In genomic region chr16:50735629-50736122, GRCh38 we compare ENCODE assay signal across 14 cellular contexts. TPM values are rescaled to one million over a fixed set of nuclear protein-coding genes. Genes with fewer than 3 reads are reported as not detected.
A peak's percentile ranks its signal among the peaks of the same experiment; 100 is the strongest.
DNase-seq lines count a peak whose midpoint lies in the region; ATAC-seq and TF ChIP-seq lines count a peak whose summit lies in the region.
"Had no signal": no experiment of that assay in that cellular context is flagged by ENCODE, and none has a peak within 500 bp of the region (broad histone marks: within the 10 kb centered on the region; RNA-seq: fewer than 3 reads in every experiment).

No MANE protein-coding gene starts in this region.

- H3K4me3 Mint-ChIP-seq in activated T-helper 2 cell treated with anti-CD3 and anti-CD28 coated beads, Interferon-gamma antibody, Interleukin-2, Interleukin-4, amounts not matched to agents 10 μg/mL and 5 μg/mL and 100 μg/mL, durations not matched to agents 14 hours and 24 hours and 36 hours (ENCODE audit: low read depth) = no peak overlapping the region
- H3K4me3 Mint-ChIP-seq: CD4-positive, CD25-positive, alpha-beta regulatory T cell had no signal

- no peak for TF ChIP-seq CTCF in GM10266 (IDR thresholded peaks at IDR 0.05; ENCODE audit: control insufficient read depth, insufficient read depth, low read depth, missing control alignments)
- TF ChIP-seq CTCF in sigmoid colon (IDR thresholded peaks at IDR 0.05) = no peak

- no peaks in the 10 kb centered on the region for H3K79me1 ChIP-seq in mesendoderm (ENCODE audit: low read length)

- H3K36me3 Mint-ChIP-seq in activated T-helper 2 cell treated with anti-CD3 and anti-CD28 coated beads, Interferon-gamma antibody, Interleukin-2, Interleukin-4, amounts not matched to agents 10 μg/mL and 5 μg/mL and 100 μg/mL, durations not matched to agents 14 hours and 24 hours and 36 hours (ENCODE audit: low read depth) = peaks cover 17% of the 10 kb centered on the region

- no peak overlapping the region for H3K9ac ChIP-seq in mesendoderm (ENCODE audit: low read length)

- no peak overlapping the region for H3K4ac ChIP-seq in mesendoderm (ENCODE audit: low read depth, low read length)

- H3K27me3 ChIP-seq in mesendoderm (ENCODE audit: insufficient read depth, low read length, poor library complexity) (no peaks in the 10 kb centered on the region), sigmoid colon (no peaks in the 10 kb centered on the region)
- H3K27me3 ChIP-seq: adrenal gland, colonic mucosa, MG63 had no signal

- H3K4me3 ChIP-seq in mesendoderm (ENCODE audit: low read length) (no peak overlapping the region), sigmoid colon (no peak overlapping the region)
- H3K4me3 ChIP-seq: adrenal gland, colonic mucosa, MG63 had no signal

- no peak overlapping the region for H3K27ac ChIP-seq in mesendoderm (ENCODE audit: low read depth, low read length)
- no peak overlapping the region for H3K27ac ChIP-seq in sigmoid colon
- H3K27ac ChIP-seq: adrenal gland, colonic mucosa had no signal

- no peaks in the 10 kb centered on the region for H3K9me3 Mint-ChIP-seq in activated T-helper 2 cell treated with anti-CD3 and anti-CD28 coated beads, Interferon-gamma antibody, Interleukin-2, Interleukin-4, amounts not matched to agents 10 μg/mL and 5 μg/mL and 100 μg/mL, durations not matched to agents 14 hours and 24 hours and 36 hours

- no peak for TF ChIP-seq EP300 in sigmoid colon (IDR thresholded peaks at IDR 0.05)

- no peak overlapping the region for H2BK15ac ChIP-seq in mesendoderm (replicated peaks; ENCODE audit: low read depth)

- DNase-seq in GM10266 (ENCODE audit: extremely low spot score) (peak; percentile 66), mesendoderm (no peak), sigmoid colon (no peak), erythroblast (lab: John Stamatoyannopoulos, UW) (no peak)
- no peak for DNase-seq in activated T-helper 2 cell treated with anti-CD3 and anti-CD28 coated beads, Interferon-gamma antibody, Interleukin-2, Interleukin-4, amounts not matched to agents 10 μg/mL and 5 μg/mL and 100 μg/mL, durations not matched to agents 14 hours and 24 hours and 36 hours (ENCODE audit: low spot score)
- DNase-seq: CD4-positive, CD25-positive, alpha-beta regulatory T cell; colonic mucosa; MG63 had no signal

- peaks cover 52% of the 10 kb centered on the region for H3K4me1 Mint-ChIP-seq in activated T-helper 2 cell treated with anti-CD3 and anti-CD28 coated beads, Interferon-gamma antibody, Interleukin-2, Interleukin-4, amounts not matched to agents 10 μg/mL and 5 μg/mL and 100 μg/mL, durations not matched to agents 14 hours and 24 hours and 36 hours (ENCODE audit: low read depth)

- no peak overlapping the region for H3K18ac ChIP-seq in mesendoderm (ENCODE audit: low read length)

- no peak overlapping the region for H2BK120ac ChIP-seq in mesendoderm (ENCODE audit: low read depth, low read length)

- peak; percentile 51 for ATAC-seq in GM18520 (IDR thresholded peaks at IDR 0.05; ENCODE audit: unreplicated experiment)
- peak; percentile 65 for ATAC-seq in HG02884 (IDR thresholded peaks at IDR 0.05; ENCODE audit: unreplicated experiment)
- ATAC-seq in GM19467 (IDR thresholded peaks at IDR 0.05; ENCODE audit: unreplicated experiment) = no peak

- H2AK5ac ChIP-seq in mesendoderm (ENCODE audit: low read length) = no peak overlapping the region

- H4K8ac ChIP-seq in mesendoderm (ENCODE audit: low read depth, low read length) = no peak overlapping the region

- no peaks in the 10 kb centered on the region for H3K79me2 ChIP-seq in mesendoderm (ENCODE audit: control insufficient read depth, insufficient read depth, low read length)

- peak overlapping the region; percentile 50 for H3K27ac Mint-ChIP-seq in activated T-helper 2 cell treated with anti-CD3 and anti-CD28 coated beads, Interferon-gamma antibody, Interleukin-2, Interleukin-4, amounts not matched to agents 10 μg/mL and 5 μg/mL and 100 μg/mL, durations not matched to agents 14 hours and 24 hours and 36 hours
- H3K27ac Mint-ChIP-seq: CD4-positive, CD25-positive, alpha-beta regulatory T cell had no signal

- H3K27me3 Mint-ChIP-seq in activated T-helper 2 cell treated with anti-CD3 and anti-CD28 coated beads, Interferon-gamma antibody, Interleukin-2, Interleukin-4, amounts not matched to agents 10 μg/mL and 5 μg/mL and 100 μg/mL, durations not matched to agents 14 hours and 24 hours and 36 hours (ENCODE audit: low read depth) = no peaks in the 10 kb centered on the region
- H3K27me3 Mint-ChIP-seq: CD4-positive, CD25-positive, alpha-beta regulatory T cell had no signal

- intact Hi-C loops in activated T-helper 2 cell treated with anti-CD3 and anti-CD28 coated beads, Interferon-gamma antibody, Interleukin-2, Interleukin-4, amounts not matched to agents 10 μg/mL and 5 μg/mL and 100 μg/mL, durations not matched to agents 14 hours and 24 hours and 36 hours (cut with micrococcal nuclease) = loop anchor here (1.0 kb wide), 1 partner anchor 26 kb away; no protein-coding TSS in a partner anchor
- intact Hi-C loops in sigmoid colon (cut with DNase I) = no loop called here

- no CpG with 5 or more reads among the region's 7 CpGs for WGBS in mesendoderm (ENCODE audit: extremely low coverage, insufficient coverage, low lambda C conversion rate)
- 66 to 80% methylated on average over 7 of the region's 7 CpGs for WGBS in sigmoid colon, 2 donors

- H3K4me2 ChIP-seq in mesendoderm (ENCODE audit: low read length) = no peak overlapping the region

- H4K5ac ChIP-seq in mesendoderm (ENCODE audit: low read length) = no peak overlapping the region

- H3K36me3 ChIP-seq in mesendoderm (ENCODE audit: control insufficient read depth, insufficient read depth, low read length) (no peaks in the 10 kb centered on the region), sigmoid colon (no peaks in the 10 kb centered on the region)
- H3K36me3 ChIP-seq: adrenal gland, colonic mucosa, MG63 had no signal

- H3K9me3 ChIP-seq in sigmoid colon = no peaks in the 10 kb centered on the region
- H3K9me3 ChIP-seq: adrenal gland, colonic mucosa, MG63 had no signal

- no peak overlapping the region for H3K23ac ChIP-seq in mesendoderm (ENCODE audit: low read length)

- no peak overlapping the region for H3K56ac ChIP-seq in mesendoderm (ENCODE audit: low read length)

- no peak for TF ChIP-seq POLR2A in sigmoid colon (IDR thresholded peaks at IDR 0.05)
- TF ChIP-seq POLR2A in erythroblast (IDR thresholded peaks at IDR 0.05; ENCODE audit: low read length) = no peak

- no peak overlapping the region for H2BK5ac ChIP-seq in mesendoderm (ENCODE audit: low read length)

- H3K4me1 ChIP-seq in mesendoderm (ENCODE audit: control insufficient read depth, low read depth, low read length) (no peaks in the 10 kb centered on the region), sigmoid colon (no peaks in the 10 kb centered on the region)
- H3K4me1 ChIP-seq: adrenal gland, colonic mucosa had no signal

RNA-seq across cellular contexts. Expression of gene CYLD, which starts 6.2 kb away (rescaled TPM):
- 189 and 201 TPM in 2 replicates for total RNA-seq in activated T-helper 2 cell treated with anti-CD3 and anti-CD28 coated beads, Interferon-gamma antibody, Interleukin-2, Interleukin-4, amounts not matched to agents 10 μg/mL and 5 μg/mL and 100 μg/mL, durations not matched to agents 14 hours and 24 hours and 36 hours
- 6.6 TPM for polyA plus RNA-seq in mesendoderm (2013, experiment 1 of 2)
- polyA plus RNA-seq in mesendoderm (2013, experiment 2 of 2) = 7.1 TPM
- 10 to 100 TPM; 29.6 to 45.3 (median 38.5) TPM for total RNA-seq in sigmoid colon
- 10 to 100 TPM in 1 of 3 donors, 1 to 10 TPM in 2; 7.9 to 17.6 (median 8.4) TPM for polyA plus RNA-seq in sigmoid colon

RNA-seq across cellular contexts. Expression of gene NOD2, which starts 42.3 kb away (rescaled TPM):
- 7.4 and 8.8 TPM in 2 replicates for total RNA-seq in activated T-helper 2 cell treated with anti-CD3 and anti-CD28 coated beads, Interferon-gamma antibody, Interleukin-2, Interleukin-4, amounts not matched to agents 10 μg/mL and 5 μg/mL and 100 μg/mL, durations not matched to agents 14 hours and 24 hours and 36 hours
- polyA plus RNA-seq in mesendoderm (2013, experiment 1 of 2) = 0.14 TPM
- polyA plus RNA-seq in mesendoderm (2013, experiment 2 of 2) = 0.14 TPM
- total RNA-seq in sigmoid colon = 1 to 10 TPM; 2.5 to 3.0 (median 2.7) TPM
- polyA plus RNA-seq in sigmoid colon = under 1 TPM; 0.23 to 0.76 (median 0.60) TPM
- total RNA-seq: G401, OCI-LY7 had no signal

RNA-seq across cellular contexts. Expression of gene SNX20, which starts 54.6 kb away (rescaled TPM):
- total RNA-seq in activated T-helper 2 cell treated with anti-CD3 and anti-CD28 coated beads, Interferon-gamma antibody, Interleukin-2, Interleukin-4, amounts not matched to agents 10 μg/mL and 5 μg/mL and 100 μg/mL, durations not matched to agents 14 hours and 24 hours and 36 hours = 34.9 and 35.2 TPM in 2 replicates
- polyA plus RNA-seq in mesendoderm (2013, experiment 1 of 2) = not detected
- not detected for polyA plus RNA-seq in mesendoderm (2013, experiment 2 of 2)
- 1 to 10 TPM; 1.5 to 1.9 (median 1.8) TPM for total RNA-seq in sigmoid colon
- 1 to 10 TPM in 1 of 3 donors, under 1 TPM in 2; 0.60 to 9.3 (median 0.92) TPM for polyA plus RNA-seq in sigmoid colon
- total RNA-seq: G401 had no signal

Comparison
In these comparisons a context has a peak if more than half of its experiments do, and no peak if none do; other contexts are left out.
1. RNA of gene SNX20, which starts 54.6 kb away (total RNA-seq): 34.9 to 35.2 TPM in activated T-helper 2 cell treated with anti-CD3 and anti-CD28 coated beads, Interferon-gamma antibody, Interleukin-2, Interleukin-4, amounts not matched to agents 10 μg/mL and 5 μg/mL and 100 μg/mL, durations not matched to agents 14 hours and 24 hours and 36 hours; 1.5 to 1.9 TPM in sigmoid colon; every median in the first group is over 10 times any median in the second.